26 cellular contexts compared by ENCODE assay signal in genomic region chr13:93466502-93467036, GRCh38.
"Had no signal": no experiment of that assay in that cellular context is flagged by ENCODE, and none has a peak within 500 bp of the region (broad histone marks: within the 10 kb centered on the region; RNA-seq: fewer than 3 reads in every experiment).

No MANE protein-coding gene starts in this region.

- H3K36me3 ChIP-seq: colonic mucosa, esophagus squamous epithelium, heart left ventricle, left lung, lower lobe of right lung, neural progenitor cell, ovary, spleen, tibial nerve, upper lobe of right lung, vagina had no signal

- H3K4me2 ChIP-seq: neural progenitor cell had no signal

- H3K4me3 Mint-ChIP-seq: memory B cell; mesothelial cell of epicardium; natural killer cell treated with Interleukin-12 subunit alpha and Interleukin-12 subunit beta and Interleukin-15 and Interleukin-18, amount 100 ng/mL, for 72 hours; neural progenitor cell; stimulated activated memory B cell treated with anti-CD40 and anti-IgM and Interleukin-4, amounts not matched to agents 10 μg/mL and 1 μg/mL and 100 μg/mL, for 72 hours; stimulated activated naive CD8-positive, alpha-beta T cell treated with anti-CD3 and anti-CD28 coated beads, Interleukin-15, Interleukin-2, amounts not matched to agents 100 ng/mL and 50 ng/mL, for 24 hours had no signal

- H3K27ac Mint-ChIP-seq: memory B cell; mesothelial cell of epicardium; natural killer cell treated with Interleukin-12 subunit alpha and Interleukin-12 subunit beta and Interleukin-15 and Interleukin-18, amount 100 ng/mL, for 72 hours; neural progenitor cell; stimulated activated memory B cell treated with anti-CD40 and anti-IgM and Interleukin-4, amounts not matched to agents 10 μg/mL and 1 μg/mL and 100 μg/mL, for 72 hours; stimulated activated naive CD8-positive, alpha-beta T cell treated with anti-CD3 and anti-CD28 coated beads, Interleukin-15, Interleukin-2, amounts not matched to agents 100 ng/mL and 50 ng/mL, for 24 hours had no signal

- H3K9me3 Mint-ChIP-seq: natural killer cell treated with Interleukin-12 subunit alpha and Interleukin-12 subunit beta and Interleukin-15 and Interleukin-18, amount 100 ng/mL, for 72 hours had no signal

- H3K9ac ChIP-seq: neural progenitor cell had no signal

- H3K4me1 ChIP-seq: colonic mucosa, esophagus squamous epithelium, heart left ventricle, left lung, lower lobe of right lung, neural progenitor cell, spleen, testis, tibial nerve, upper lobe of right lung, vagina had no signal

- H3K27ac ChIP-seq: colonic mucosa, esophagus squamous epithelium, heart left ventricle, left lung, lower lobe of right lung, neural progenitor cell, ovary, spleen, testis, tibial nerve, upper lobe of right lung, vagina had no signal

- ATAC-seq: heart left ventricle; left lung; lower lobe of right lung; natural killer cell treated with Interleukin-12 subunit alpha and Interleukin-12 subunit beta and Interleukin-15 and Interleukin-18, amount 100 ng/mL, for 72 hours; right cardiac atrium; stimulated activated memory B cell treated with anti-CD40 and anti-IgM and Interleukin-4, amounts not matched to agents 10 μg/mL and 1 μg/mL and 100 μg/mL, for 72 hours; upper lobe of right lung had no signal

- H3K4me1 Mint-ChIP-seq: memory B cell; neural progenitor cell; stimulated activated memory B cell treated with anti-CD40 and anti-IgM and Interleukin-4, amounts not matched to agents 10 μg/mL and 1 μg/mL and 100 μg/mL, for 72 hours had no signal

- H3K27me3 ChIP-seq: colonic mucosa, esophagus squamous epithelium, heart left ventricle, left lung, neural progenitor cell, ovary, spleen, testis, tibial nerve, upper lobe of right lung, vagina had no signal

- H3K4me3 ChIP-seq: colonic mucosa, esophagus squamous epithelium, heart left ventricle, left lung, lower lobe of right lung, neural progenitor cell, ovary, spleen, testis, tibial nerve, upper lobe of right lung, vagina had no signal

- DNase-seq: colonic mucosa; dermis blood vessel endothelial cell; esophagus squamous epithelium; heart left ventricle; hippocampal formation; islet precursor cell; left lung; lower lobe of right lung; nucleus accumbens; ovary; right cardiac atrium; spleen; stimulated activated CD4-positive, alpha-beta T cell treated with anti-CD3 and anti-CD28 coated beads, Interleukin-15, amount 100 ng/mL, for 24 hours; stimulated activated CD4-positive, alpha-beta T cell treated with anti-CD3 and anti-CD28 coated beads, Interleukin-1b, Interleukin-23, amount 100 ng/mL, for 48 hours; stimulated activated CD4-positive, alpha-beta T cell treated with anti-CD3 and anti-CD28 coated beads, Interleukin-4, amount 100 ng/mL, for 24 hours; testis; upper lobe of right lung had no signal

- FAIRE-seq: frontal cortex had no signal

- H3K9me3 ChIP-seq: colonic mucosa, esophagus squamous epithelium, ovary, testis, upper lobe of right lung, vagina had no signal

- H3K27me3 Mint-ChIP-seq: memory B cell; natural killer cell treated with Interleukin-12 subunit alpha and Interleukin-12 subunit beta and Interleukin-15 and Interleukin-18, amount 100 ng/mL, for 72 hours; stimulated activated memory B cell treated with anti-CD40 and anti-IgM and Interleukin-4, amounts not matched to agents 10 μg/mL and 1 μg/mL and 100 μg/mL, for 72 hours; stimulated activated naive CD8-positive, alpha-beta T cell treated with anti-CD3 and anti-CD28 coated beads, Interleukin-15, Interleukin-2, amounts not matched to agents 100 ng/mL and 50 ng/mL, for 24 hours had no signal

- H3K36me3 Mint-ChIP-seq: memory B cell; natural killer cell treated with Interleukin-12 subunit alpha and Interleukin-12 subunit beta and Interleukin-15 and Interleukin-18, amount 100 ng/mL, for 72 hours; stimulated activated memory B cell treated with anti-CD40 and anti-IgM and Interleukin-4, amounts not matched to agents 10 μg/mL and 1 μg/mL and 100 μg/mL, for 72 hours had no signal

- H2AFZ ChIP-seq: neural progenitor cell had no signal
